In genomic region chr6:39812853-39813533, GRCh38 we compare ENCODE assay signal across 8 cellular contexts. TPM values are rescaled to one million over a fixed set of nuclear protein-coding genes. Genes with fewer than 3 reads are reported as not detected.
DNase-seq lines count a peak whose midpoint lies in the region; ATAC-seq and TF ChIP-seq lines count a peak whose summit lies in the region.

No MANE protein-coding gene starts in this region.

- H3K36me3 ChIP-seq in MG63 (no peaks in the 10 kb centered on the region), gastroesophageal sphincter (peaks cover 0 to 14% of the 10 kb centered on the region in 2 donors)

- H3K27me3 ChIP-seq in MG63 (no peaks in the 10 kb centered on the region), gastroesophageal sphincter (no peaks in the 10 kb centered on the region)

- peak overlapping the region; percentile 85 to 99 (median 94) for H3K27ac ChIP-seq in gastroesophageal sphincter
- H3K27ac ChIP-seq in temporal lobe (ENCODE audit: low read depth, low read length) = peak overlapping the region; percentile 69

- H3K9me3 ChIP-seq in MG63 (no peaks in the 10 kb centered on the region), gastroesophageal sphincter (no peaks in the 10 kb centered on the region)

- H3K4me3 ChIP-seq in MG63 (no peak overlapping the region), gastroesophageal sphincter (peak overlapping the region in 1 of 2 donors; percentile 0)

- peaks cover 31 to 100% (median 60%) of the 10 kb centered on the region in 3 donors for H3K4me1 ChIP-seq in gastroesophageal sphincter

- no peak for TF ChIP-seq POLR2A in gastroesophageal sphincter (IDR thresholded peaks at IDR 0.05)

- no peak for TF ChIP-seq EP300 in gastroesophageal sphincter (IDR thresholded peaks at IDR 0.05)

- ATAC-seq in GM21423 (IDR thresholded peaks at IDR 0.05; ENCODE audit: unreplicated experiment) (peak; percentile 90), gastroesophageal sphincter (peak; percentile 44)
- ATAC-seq in activated CD4-positive, CD25-positive, alpha-beta regulatory T cell treated with anti-CD3 and anti-CD28 coated beads, Interleukin-2, amount 50 U/mL, for 24 hours = no peak

- WGBS in gastroesophageal sphincter (ENCODE audit: low coverage in 1 of 2), 2 donors = 8 to 26% methylated on average over 4 to 6 of the region's 9 CpGs

- peak; percentile 73 for DNase-seq in COLO829 (ENCODE audit: low spot score)
- DNase-seq in MG63 = peak; percentile 9
- no peak for DNase-seq in A172 (ENCODE audit: low spot score)
- no peak for DNase-seq in SHP77 (lab: John Stamatoyannopoulos, UW)

- peak in 3 of 4 experiments; percentile 14 to 49 (median 28) for TF ChIP-seq CTCF in gastroesophageal sphincter (IDR thresholded peaks at IDR 0.05)

RNA-seq across cellular contexts. Expression of gene DAAM2, which starts 20.8 kb away (rescaled TPM):
- 0.32 TPM in 1 of 2 replicates, not detected in the other for total RNA-seq in MG63 (2014; rRNA removed; shearing (Covaris generic); ENCODE audit: low replicate concordance)
- 100 to 1,000 TPM; 200 to 373 (median 270) TPM for total RNA-seq in gastroesophageal sphincter
- total RNA-seq in temporal lobe = 10.1 TPM
- total RNA-seq in A172 (2014; rRNA removed; shearing (Covaris generic)) = 0.10 TPM in 1 of 2 replicates, not detected in the other

Comparison
In these comparisons a context has a peak if more than half of its experiments do, and no peak if none do; other contexts are left out.
1. DNase-seq: peak in COLO829 (single experiment) and MG63 (single experiment); none in A172 (single experiment) and SHP77 (0 of 2).
2. ATAC-seq: peak in GM21423 (single experiment) and gastroesophageal sphincter (single experiment); none in activated CD4-positive, CD25-positive, alpha-beta regulatory T cell treated with anti-CD3 and anti-CD28 coated beads, Interleukin-2, amount 50 U/mL, for 24 hours (0 of 2).
3. RNA of gene DAAM2, which starts 20.8 kb away (total RNA-seq): 200 to 373 TPM in gastroesophageal sphincter; 10.1 TPM in temporal lobe (single experiment), 0.32 TPM in MG63 and 0.10 TPM in A172; every median in the first group is over 10 times any median in the second.